8 cellular contexts compared by ENCODE assay signal in the genomic region with DNA sequence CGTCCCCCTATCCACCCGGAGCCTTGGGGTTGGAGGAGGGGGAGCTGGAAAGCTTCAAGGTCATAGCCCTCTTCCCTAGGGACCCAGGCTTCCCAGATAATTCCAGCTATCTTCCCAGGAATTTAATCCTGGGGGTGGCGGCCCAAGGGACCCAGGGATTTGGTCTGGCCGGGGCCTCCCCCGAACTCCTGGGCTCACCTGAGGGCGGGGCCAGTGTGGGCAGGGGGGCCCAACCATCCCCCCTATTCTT. TPM values are rescaled to one million over a fixed set of nuclear protein-coding genes. Genes with fewer than 3 reads are reported as not detected.
DNase-seq lines count a peak whose midpoint lies in the region; ATAC-seq and TF ChIP-seq lines count a peak whose summit lies in the region.

No MANE protein-coding gene starts in this region.

- peak overlapping the region; percentile 96 for H3K9ac ChIP-seq in Karpas-422 (ENCODE audit: low read length)

- H3K27me3 ChIP-seq in BJ (ENCODE audit: control insufficient read depth, insufficient read depth, low read length) (no peaks in the 10 kb centered on the region), Karpas-422 (ENCODE audit: low read length) (no peaks in the 10 kb centered on the region)

- no peak for DNase-seq in BJ (ENCODE audit: low read depth)
- no peak for DNase-seq in Karpas-422
- DNase-seq in naive thymus-derived CD8-positive, alpha-beta T cell = no peak
- DNase-seq in activated effector memory CD4-positive, alpha-beta T cell treated with anti-CD3 and anti-CD28 coated beads, Interleukin-2, amount 50 U/mL, for 16 hours = no peak

- no peak overlapping the region for H2AFZ ChIP-seq in Karpas-422 (ENCODE audit: low read length)

- no peak for TF ChIP-seq CTCF in BJ (IDR thresholded peaks at IDR 0.05; ENCODE audit: insufficient read depth, low read depth, low read length)

- ATAC-seq in naive thymus-derived CD8-positive, alpha-beta T cell = no peak
- no peak for ATAC-seq in HG02610 (IDR thresholded peaks at IDR 0.05; ENCODE audit: unreplicated experiment)
- no peak for ATAC-seq in GM18511 (IDR thresholded peaks at IDR 0.05; ENCODE audit: unreplicated experiment)
- no peak for ATAC-seq in GM21723 (IDR thresholded peaks at IDR 0.05; ENCODE audit: unreplicated experiment)

- H3K36me3 Mint-ChIP-seq in naive thymus-derived CD8-positive, alpha-beta T cell = peaks cover 0 to 16% (median 0%) of the 10 kb centered on the region in 3 donors

- H3K4me3 ChIP-seq in BJ (ENCODE audit: low read depth, low read length) (peak overlapping the region; percentile 59), Karpas-422 (ENCODE audit: low read length) (peak overlapping the region; percentile 99)

- POLR2A ChIA-PET in BJ (lab: Charles Lee) = no interaction called here
- POLR2A ChIA-PET in naive thymus-derived CD8-positive, alpha-beta T cell (lab: Charles Lee) = interaction anchor here (1.0 to 2.4 kb wide), 6 partner anchors 9 to 133 kb away, joined by 4 to 13 read pairs (median 6); partner anchors contain the start of genes OPA3 and PPM1N

- CTCF ChIA-PET in BJ (lab: Yijun Ruan, JAX) = interaction anchor here (0.9 to 1.9 kb wide), 4 partner anchors 12 to 134 kb away, joined by 4 to 9 read pairs (median 6); no protein-coding TSS in a partner anchor

- H3K36me3 ChIP-seq in BJ (ENCODE audit: control insufficient read depth, insufficient read depth, low read length) = no peaks in the 10 kb centered on the region
- no peaks in the 10 kb centered on the region for H3K36me3 ChIP-seq in Karpas-422 (ENCODE audit: insufficient read depth, low read length)

- peaks cover 43% of the 10 kb centered on the region for H3K4me1 ChIP-seq in Karpas-422 (ENCODE audit: low read length)

- peak overlapping the region; percentile 91 to 98 (median 96) for H3K4me3 Mint-ChIP-seq in naive thymus-derived CD8-positive, alpha-beta T cell

- H3K4me1 Mint-ChIP-seq in naive thymus-derived CD8-positive, alpha-beta T cell = peaks cover 16 to 66% (median 53%) of the 10 kb centered on the region in 4 donors

- H4K20me1 ChIP-seq in Karpas-422 (ENCODE audit: insufficient read depth, low read depth, low read length) = peaks cover 5% of the 10 kb centered on the region; the same call in 1 of the 2 replicates

- peak overlapping the region; percentile 80 for H3K4me2 ChIP-seq in Karpas-422 (ENCODE audit: low read depth, low read length, poor library complexity, severe bottlenecking)

- H3K79me2 ChIP-seq in Karpas-422 (ENCODE audit: low read length) = peaks cover 61% of the 10 kb centered on the region

- H3K27ac ChIP-seq in Karpas-422 (ENCODE audit: low read length) = peak overlapping the region; percentile 87
- H3K27ac ChIP-seq in cingulate gyrus (ENCODE audit: low read depth, low read length) = peak overlapping the region; percentile 72

- H3K27me3 Mint-ChIP-seq in naive thymus-derived CD8-positive, alpha-beta T cell = no peaks in the 10 kb centered on the region

- H3K27ac Mint-ChIP-seq in naive thymus-derived CD8-positive, alpha-beta T cell = peak overlapping the region in 8 of 10 donors; percentile 91 to 96 (median 94)

- no peaks in the 10 kb centered on the region for H3K9me3 ChIP-seq in Karpas-422 (ENCODE audit: low read length)

- H3K9me3 Mint-ChIP-seq in naive thymus-derived CD8-positive, alpha-beta T cell = no peaks in the 10 kb centered on the region

- H3K9me2 ChIP-seq in Karpas-422 (replicated peaks; ENCODE audit: insufficient read depth, low read length) = no peaks in the 10 kb centered on the region

RNA-seq across cellular contexts. Expression of gene VASP, which starts 1.3 kb away (rescaled TPM):
- polyA plus RNA-seq in BJ (2011; rRNA removed) = 110 and 117 TPM in 2 replicates
- 119 and 157 TPM in 2 replicates for polyA minus RNA-seq in BJ (2011; rRNA and poly(A)+ RNA removed)
- total RNA-seq in Karpas-422 (2014; rRNA removed; shearing (Covaris generic); ENCODE audit: low replicate concordance) = 77.9 and 97.9 TPM in 2 replicates
- 10 to 100 TPM; 72.0 to 72.1 TPM for total RNA-seq in naive thymus-derived CD8-positive, alpha-beta T cell
- polyA plus RNA-seq in naive thymus-derived CD8-positive, alpha-beta T cell = 10 to 100 TPM; 39.9 to 49.6 (median 49.0) TPM

RNA-seq across cellular contexts. Expression of gene PPM1N, which starts 10.4 kb away (rescaled TPM):
- polyA plus RNA-seq in BJ (2011; rRNA removed) = 1.0 and 1.2 TPM in 2 replicates
- polyA minus RNA-seq in BJ (2011; rRNA and poly(A)+ RNA removed) = 0.66 TPM in 1 of 2 replicates, not detected in the other
- total RNA-seq in Karpas-422 (2014; rRNA removed; shearing (Covaris generic); ENCODE audit: low replicate concordance) = 0.71 and 8.0 TPM in 2 replicates
- 10 to 100 TPM; 12.4 to 15.6 TPM for total RNA-seq in naive thymus-derived CD8-positive, alpha-beta T cell
- polyA plus RNA-seq in naive thymus-derived CD8-positive, alpha-beta T cell = 1 to 10 TPM; 7.2 to 8.7 (median 7.7) TPM

RNA-seq across cellular contexts. Expression of gene RTN2, which starts 11.8 kb away (rescaled TPM):
- 27.3 and 42.3 TPM in 2 replicates for polyA plus RNA-seq in BJ (2011; rRNA removed)
- 19.1 and 27.1 TPM in 2 replicates for polyA minus RNA-seq in BJ (2011; rRNA and poly(A)+ RNA removed)
- total RNA-seq in Karpas-422 (2014; rRNA removed; shearing (Covaris generic); ENCODE audit: low replicate concordance) = 3.1 and 4.6 TPM in 2 replicates
- total RNA-seq in naive thymus-derived CD8-positive, alpha-beta T cell = 1 to 10 TPM; 1.0 to 1.8 TPM
- under 1 TPM in 2 of 3 donors, not detected in 1; 0.27 to 0.41 TPM for polyA plus RNA-seq in naive thymus-derived CD8-positive, alpha-beta T cell

RNA-seq across cellular contexts. Expression of gene FOSB, which starts 40.8 kb away (rescaled TPM):
- polyA plus RNA-seq in BJ (2011; rRNA removed) = 2.6 and 4.5 TPM in 2 replicates
- 10.1 and 15.8 TPM in 2 replicates for polyA minus RNA-seq in BJ (2011; rRNA and poly(A)+ RNA removed)
- total RNA-seq in Karpas-422 (2014; rRNA removed; shearing (Covaris generic); ENCODE audit: low replicate concordance) = 2.5 and 4.0 TPM in 2 replicates
- total RNA-seq in naive thymus-derived CD8-positive, alpha-beta T cell = 1 to 10 TPM; 3.5 TPM
- polyA plus RNA-seq in naive thymus-derived CD8-positive, alpha-beta T cell = 10 to 100 TPM; 10.2 to 11.4 (median 11.0) TPM
